Comparison of ENCODE assay signal across 2 cellular contexts in the genomic region with DNA sequence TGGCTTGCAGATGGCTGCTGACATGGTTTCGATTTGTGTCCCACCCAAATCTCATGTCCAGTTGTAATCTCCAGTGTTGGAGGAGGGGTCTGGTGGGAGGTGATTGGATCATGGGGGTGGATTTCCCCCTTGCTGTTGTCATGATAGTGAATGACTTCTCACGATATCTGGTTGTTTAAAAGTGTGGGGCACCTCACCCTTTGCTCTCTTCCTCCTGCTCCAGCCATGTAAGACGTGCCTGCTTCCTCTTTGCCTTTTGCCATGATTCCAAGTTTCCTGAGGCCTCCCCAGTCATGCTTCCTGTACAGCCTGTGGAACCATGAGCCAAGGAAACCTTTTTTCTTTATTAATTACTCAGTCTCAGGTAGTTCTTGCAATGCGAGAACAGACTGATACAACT.
TF ChIP-seq lines count a peak whose summit lies in the region.

No MANE protein-coding gene starts in this region.

TF ChIP-seq in HEK293, 187 proteins besides CTCF, POLR2A, EP300 and RAD21 (continued from another document):
- no peak for TF ChIP-seq ZNF558 (tag by site-specific recombination; IDR thresholded peaks at IDR 0.05)

TF ChIP-seq in K562, 482 proteins besides CTCF, POLR2A, EP300 and RAD21 (continued from another document):
- peak; percentile 95 for TF ChIP-seq ZNF431 (CRISPR knock-in tag; IDR thresholded peaks at IDR 0.05)
- TF ChIP-seq POLR2AphosphoS5 (IDR thresholded peaks at IDR 0.05; ENCODE audit: control insufficient read depth, insufficient read depth, low read depth, low read length): no peak
- no peak for TF ChIP-seq TAF7 (tag; IDR thresholded peaks at IDR 0.05)
- TF ChIP-seq SMARCC2 (IDR thresholded peaks at IDR 0.05; ENCODE audit: low read depth): no peak
TF ChIP-seq in K562: peak in this region for 1.
